ENCODE assay signal across 8 cellular contexts in genomic region chr3:138608322-138609214, GRCh38.
DNase-seq lines count a peak whose midpoint lies in the region; ATAC-seq lines count a peak whose summit lies in the region.

A gene with protein sequence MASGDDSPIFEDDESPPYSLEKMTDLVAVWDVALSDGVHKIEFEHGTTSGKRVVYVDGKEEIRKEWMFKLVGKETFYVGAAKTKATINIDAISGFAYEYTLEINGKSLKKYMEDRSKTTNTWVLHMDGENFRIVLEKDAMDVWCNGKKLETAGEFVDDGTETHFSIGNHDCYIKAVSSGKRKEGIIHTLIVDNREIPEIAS (plus strand): TSS chr3:138608771. CDS start chr3:138619727, 10,956 bp downstream.

- H3K27me3 ChIP-seq in effector memory CD4-positive, alpha-beta T cell (replicated peaks; ENCODE audit: control insufficient read depth, insufficient read depth, low read length, poor library complexity, severe bottlenecking) = no peaks in the 10 kb centered on the region

- no peaks in the 10 kb centered on the region for H3K36me3 ChIP-seq in effector memory CD4-positive, alpha-beta T cell (ENCODE audit: control insufficient read depth, insufficient read depth, low read length)

- H3K4me3 ChIP-seq in effector memory CD4-positive, alpha-beta T cell (ENCODE audit: insufficient read depth, low read depth, low read length, poor library complexity, severe bottlenecking) = peak within 1 kb of the TSS; percentile 50

- ATAC-seq in GM18867 (IDR thresholded peaks at IDR 0.05; ENCODE audit: unreplicated experiment) (peak; percentile 75), HG03066 (IDR thresholded peaks at IDR 0.05; ENCODE audit: low read depth, unreplicated experiment) (peak; percentile 68)

- H3K27ac ChIP-seq in effector memory CD4-positive, alpha-beta T cell (ENCODE audit: insufficient read depth, low read length, poor library complexity, severe bottlenecking) = peak within 1 kb of the TSS; percentile 74

- DNase-seq in AG20443 (ENCODE audit: low spot score) (peak; percentile 73), NCI-H345 (lab: John Stamatoyannopoulos, UW) (peak; percentile 56), medulla oblongata (ENCODE audit: extremely low spot score) (peak; percentile 66)
- peak; percentile 28 to 43 for DNase-seq in activated CD8-positive, alpha-beta memory T cell treated with anti-CD3 and anti-CD28 coated beads for 1 hour (ENCODE audit: extremely low read depth in 1 of 2, low read depth in 1 of 2)
- peak in 2 of 3 donors; percentile 45 to 50 for DNase-seq in effector memory CD4-positive, alpha-beta T cell
- peak; percentile 37 for DNase-seq in stimulated activated CD8-positive, alpha-beta memory T cell treated with anti-CD3 and anti-CD28 coated beads, Interleukin-12 subunit alpha, Interleukin-12 subunit beta, amount 100 ng/mL, for 1 hour (ENCODE audit: low read depth)

- no peaks in the 10 kb centered on the region for H3K9me3 ChIP-seq in effector memory CD4-positive, alpha-beta T cell (ENCODE audit: control insufficient read depth, low read length)

- H3K4me1 ChIP-seq in effector memory CD4-positive, alpha-beta T cell (ENCODE audit: control insufficient read depth, insufficient read depth, low read length, poor library complexity, severe bottlenecking) = peaks cover 6% of the 10 kb centered on the region

Comparison
In these comparisons a context has a peak if more than half of its experiments do, and no peak if none do; other contexts are left out.
1. Peak in every context shown above with its lines: DNase-seq, ATAC-seq, H3K4me3 ChIP-seq and H3K27ac ChIP-seq.